ENCODE assay signal across 8 cellular contexts in the genomic region with DNA sequence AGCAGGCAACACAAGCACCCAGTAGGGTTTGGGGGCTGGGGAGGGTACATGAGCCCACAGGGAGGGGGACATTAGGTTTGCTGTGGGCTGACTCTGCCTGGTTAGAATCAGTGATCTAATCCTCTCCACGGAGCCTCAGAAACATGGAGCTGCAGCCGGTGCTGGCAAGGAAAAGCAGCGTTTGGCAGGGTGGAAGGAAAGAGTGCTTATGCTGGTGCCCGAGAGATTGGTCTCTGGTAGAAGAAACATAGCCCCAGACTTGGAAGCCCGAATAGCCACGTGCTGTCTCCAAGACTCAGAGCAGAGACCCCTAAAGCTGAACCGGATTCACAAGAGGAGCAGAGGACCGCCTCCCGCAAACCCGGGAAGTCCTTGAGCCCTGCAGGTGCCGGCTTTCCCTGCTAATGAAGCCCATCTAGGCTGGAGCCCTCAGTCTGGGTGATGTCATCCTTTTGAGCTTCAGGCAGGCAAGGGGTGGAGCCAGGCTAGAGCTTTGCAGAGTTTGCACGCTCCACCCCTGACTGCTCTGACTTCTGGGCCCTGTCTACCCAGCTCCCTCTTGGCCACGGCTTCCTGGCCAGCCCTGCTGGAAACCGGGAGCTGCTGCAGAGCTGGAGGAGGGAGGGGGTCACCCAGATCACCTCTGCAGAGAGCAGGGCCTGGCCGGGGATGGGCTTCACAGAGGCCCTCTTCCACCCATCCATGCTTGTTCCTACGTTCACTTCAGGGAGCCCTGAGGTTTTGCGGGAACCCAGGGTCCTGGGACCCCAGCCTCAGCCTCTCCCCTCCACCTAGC. TPM values are rescaled to one million over a fixed set of nuclear protein-coding genes. Genes with fewer than 3 reads are reported as not detected.
A peak's percentile ranks its signal among the peaks of the same experiment; 100 is the strongest.
DNase-seq lines count a peak whose midpoint lies in the region; ATAC-seq and TF ChIP-seq lines count a peak whose summit lies in the region.

No MANE protein-coding gene starts in this region.

- H3K9me3 ChIP-seq in heart right ventricle (no peaks in the 10 kb centered on the region), trophoblast cell (ENCODE audit: insufficient read depth, low read depth, low read length) (peaks cover 2% of the 10 kb centered on the region), upper lobe of left lung (no peaks in the 10 kb centered on the region)

- H3F3A ChIP-seq in GM23338 (replicated peaks; ENCODE audit: low read depth) = peaks cover 23% of the 10 kb centered on the region

- H3K27ac ChIP-seq in GM23338 (ENCODE audit: low read depth) (peak overlapping the region; percentile 42; the same call in 1 of the 2 replicates), angular gyrus (ENCODE audit: low read depth, low read length) (peak overlapping the region; percentile 93), heart right ventricle (peak overlapping the region; percentile 75 to 93 (median 88)), trophoblast cell (ENCODE audit: low read depth, low read length) (no peak overlapping the region), upper lobe of left lung (peak overlapping the region; percentile 2 to 79 (median 46))

- intact Hi-C loops in heart right ventricle (cut with DNase I) = loop anchor here in 1 of 10 donors (5.0 kb wide), 1 partner anchor 77 kb away; a partner anchor contains a TSS

- H3K79me2 ChIP-seq in GM23338 (replicated peaks; ENCODE audit: insufficient read depth) (no peaks in the 10 kb centered on the region), trophoblast cell (ENCODE audit: control insufficient read depth, insufficient read depth, low read length, poor library complexity) (no peaks in the 10 kb centered on the region)

- no peak overlapping the region for H2AK5ac ChIP-seq in trophoblast cell (ENCODE audit: low read length)

- H3K36me3 ChIP-seq in GM23338 (ENCODE audit: insufficient read depth) (no peaks in the 10 kb centered on the region), heart right ventricle (no peaks in the 10 kb centered on the region), trophoblast cell (ENCODE audit: control insufficient read depth in 1 of 2, insufficient read depth in 2 of 2, low read length in 2 of 2) (no peaks in the 10 kb centered on the region), upper lobe of left lung (no peaks in the 10 kb centered on the region)

- TF ChIP-seq EP300 in upper lobe of left lung (IDR thresholded peaks at IDR 0.05) = no peak

- H3K27me3 ChIP-seq in GM23338 (ENCODE audit: insufficient read depth) (no peaks in the 10 kb centered on the region; the same call in 1 of the 2 replicates), heart right ventricle (peaks cover 0 to 17% (median 0%) of the 10 kb centered on the region in 7 donors), trophoblast cell (ENCODE audit: insufficient read depth, low read length) (no peaks in the 10 kb centered on the region), upper lobe of left lung (no peaks in the 10 kb centered on the region)

- H2AFZ ChIP-seq in GM23338 (peak overlapping the region; percentile 73), trophoblast cell (ENCODE audit: insufficient read depth, low read length, poor library complexity) (peak overlapping the region; percentile 2)

- peak overlapping the region; percentile 54 for H3K27ac Mint-ChIP-seq in GM23338

- H2BK12ac ChIP-seq in trophoblast cell (ENCODE audit: low read length) = no peak overlapping the region

- H4K91ac ChIP-seq in trophoblast cell (ENCODE audit: low read depth, low read length) = no peak overlapping the region

- H3K4me3 ChIP-seq in GM23338 = peak overlapping the region; percentile 27; the same call in 1 of the 2 replicates
- peak overlapping the region in 7 of 10 donors; percentile 19 to 48 (median 30) for H3K4me3 ChIP-seq in heart right ventricle
- no peak overlapping the region for H3K4me3 ChIP-seq in trophoblast cell (ENCODE audit: low read depth, low read length)
- H3K4me3 ChIP-seq in upper lobe of left lung = peak overlapping the region in 2 of 4 donors; percentile 13 to 23

- ATAC-seq in GM23338 = peak; percentile 79
- peak; percentile 88 to 93 (median 90) for ATAC-seq in heart right ventricle
- peak; percentile 86 to 87 for ATAC-seq in upper lobe of left lung (ENCODE audit: low FRiP score in 2 of 2)

- no peak for TF ChIP-seq POLR2A in upper lobe of left lung (IDR thresholded peaks at IDR 0.05)

- peaks cover 43% of the 10 kb centered on the region for H3K27me3 Mint-ChIP-seq in GM23338 (ENCODE audit: insufficient read depth, low read depth, poor library complexity)

- no peak overlapping the region for H3K14ac ChIP-seq in trophoblast cell (ENCODE audit: low read length)

- in situ Hi-C loops in Caki2 (cut with HindIII; ENCODE audit: low pct_unique_long_range_greater_than_20kb, low sequenced_read_pairs) = no loop called here

- no peak overlapping the region for H3K9ac ChIP-seq in trophoblast cell (ENCODE audit: low read length)

- no peaks in the 10 kb centered on the region for H3K9me3 Mint-ChIP-seq in GM23338

- TF ChIP-seq CTCF in GM23338 (conservative IDR thresholded peaks at IDR 0.05; ENCODE audit: low read depth in 2 of 2) (no peak), heart right ventricle (IDR thresholded peaks at IDR 0.05) (peak in 2 of 9 donors; percentile 6 to 8), upper lobe of left lung (IDR thresholded peaks at IDR 0.05) (no peak)

- no peak overlapping the region for H3K4ac ChIP-seq in trophoblast cell (ENCODE audit: low read depth, low read length)

- H3K23ac ChIP-seq in trophoblast cell (ENCODE audit: low read length) = no peak overlapping the region

- DNase-seq in Caki2 (ENCODE audit: low read depth) = peak; percentile 38
- DNase-seq in GM23338 (ENCODE audit: low spot score) = peak; percentile 96
- DNase-seq in NAMALWA (ENCODE audit: low spot score) = peak; percentile 45
- DNase-seq in T-helper 1 cell = peak in 4 of 5 donors; percentile 31 to 77 (median 40)
- DNase-seq in heart right ventricle = peak; percentile 82 to 90
- DNase-seq in trophoblast cell = peak; percentile 46 to 69
- DNase-seq in upper lobe of left lung = peak in 1 of 2 donors; percentile 82

- H3K9me2 ChIP-seq in GM23338 (ENCODE audit: insufficient read depth) = no peaks in the 10 kb centered on the region

- H4K8ac ChIP-seq in trophoblast cell (ENCODE audit: low read depth, low read length) = no peak overlapping the region

- H3K4me3 Mint-ChIP-seq in GM23338 = peak overlapping the region; percentile 60

- no peaks in the 10 kb centered on the region; the same call in 1 of the 2 replicates for H4K20me1 ChIP-seq in GM23338 (replicated peaks; ENCODE audit: insufficient read depth)

- no peak overlapping the region for H3K18ac ChIP-seq in trophoblast cell (ENCODE audit: low read length)

- H3K4me1 ChIP-seq in GM23338 (ENCODE audit: insufficient read depth) = peaks cover 29% of the 10 kb centered on the region
- H3K4me1 ChIP-seq in heart right ventricle = peaks cover 22 to 64% (median 47%) of the 10 kb centered on the region in 9 donors
- peaks cover 8 to 15% of the 10 kb centered on the region in 2 experiments for H3K4me1 ChIP-seq in trophoblast cell (ENCODE audit: control insufficient read depth in 1 of 2, insufficient read depth in 2 of 2, low read length in 2 of 2)
- peaks cover 25 to 50% (median 33%) of the 10 kb centered on the region in 4 donors for H3K4me1 ChIP-seq in upper lobe of left lung

- H2BK5ac ChIP-seq in trophoblast cell (ENCODE audit: low read depth, low read length, poor library complexity) = no peak overlapping the region

- 6 to 7% methylated on average over 17 of the region's 17 CpGs for WGBS in heart right ventricle, 2 donors
- no CpG with 5 or more reads among the region's 17 CpGs for WGBS in trophoblast cell (ENCODE audit: extremely low coverage, insufficient coverage, insufficient read length)
- 13 to 20% methylated on average over 10 to 16 of the region's 17 CpGs for WGBS in upper lobe of left lung, 2 donors

- peak overlapping the region; percentile 72 for H3K4me2 ChIP-seq in GM23338
- peak overlapping the region; percentile 42 for H3K4me2 ChIP-seq in trophoblast cell (ENCODE audit: low read length)

- H2BK120ac ChIP-seq in trophoblast cell (ENCODE audit: insufficient read depth, low read length, poor library complexity) = no peak overlapping the region

- H3K79me1 ChIP-seq in trophoblast cell (ENCODE audit: low read length) = peaks cover 6% of the 10 kb centered on the region

- H4K12ac ChIP-seq in trophoblast cell (ENCODE audit: low read depth, low read length) = peak overlapping the region; percentile 6

- H3K36me3 Mint-ChIP-seq in GM23338 (ENCODE audit: low read depth) = no peaks in the 10 kb centered on the region

- peaks cover 51% of the 10 kb centered on the region for H3K4me1 Mint-ChIP-seq in GM23338

TF ChIP-seq in GM23338, 12 proteins besides CTCF, POLR2A, EP300 and RAD21:
- TF ChIP-seq JUNB (IDR thresholded peaks at IDR 0.05; ENCODE audit: unreplicated experiment) (no peak), POLR2AphosphoS5 (IDR thresholded peaks at IDR 0.05; ENCODE audit: low read depth) (peak; percentile 21; the same call in 1 of the 2 replicates)

RNA-seq across cellular contexts. Expression of a gene that starts 35.0 kb away (rescaled TPM):
- not detected in 2 replicates for total RNA-seq in Caki2 (2014; rRNA removed; shearing (Covaris generic); ENCODE audit: low replicate concordance)
- 41.5 and 44.8 TPM in 2 replicates for total RNA-seq in GM23338 (2014; rRNA removed; shearing (Covaris generic))
- polyA plus RNA-seq in GM23338 (2016; fragmentation: Nextera tagmentation; extraction: Ambion mirVana) (13.1 and 14.1 TPM in 2 replicates), heart right ventricle (10 to 100 TPM; 12.7 to 14.2 TPM)
- total RNA-seq in heart right ventricle (10 to 100 TPM; 20.4 to 55.4 (median 34.9) TPM), upper lobe of left lung (10 to 100 TPM in 5 of 6 donors, 1 to 10 TPM in 1; 8.4 to 36.6 (median 18.6) TPM)
- polyA plus RNA-seq in trophoblast cell (2013) = 9.1 TPM in 2 replicates
